In genomic region chr9:96217358-96217755, GRCh38 we compare ENCODE assay signal across 11 cellular contexts.
DNase-seq lines count a peak whose midpoint lies in the region; ATAC-seq, FAIRE-seq and TF ChIP-seq lines count a peak whose summit lies in the region.
"Had no signal": no experiment of that assay in that cellular context is flagged by ENCODE, and none has a peak within 500 bp of the region (broad histone marks: within the 10 kb centered on the region; RNA-seq: fewer than 3 reads in every experiment).

No MANE protein-coding gene starts in this region.

- H3K27ac ChIP-seq in naive thymus-derived CD4-positive, alpha-beta T cell (ENCODE audit: low read depth, low read length) = no peak overlapping the region
- H3K27ac ChIP-seq in vagina = peak overlapping the region; percentile 33
- no peak overlapping the region for H3K27ac ChIP-seq in A673 (ENCODE audit: low read depth, low read length, poor library complexity, severe bottlenecking)
- H3K27ac ChIP-seq: gastrocnemius medialis had no signal

- no peaks in the 10 kb centered on the region for H3K9me3 ChIP-seq in naive thymus-derived CD4-positive, alpha-beta T cell (ENCODE audit: control insufficient read depth in 2 of 3, low read length in 3 of 3)
- H3K9me3 ChIP-seq in vagina (no peaks in the 10 kb centered on the region), A673 (ENCODE audit: low read depth, low read length, poor library complexity, severe bottlenecking) (no peaks in the 10 kb centered on the region)
- H3K9me3 ChIP-seq: gastrocnemius medialis had no signal

- FAIRE-seq in endometrium (lab: Jason Lieb, UNC) = peak; percentile 95

- DNase-seq in activated naive CD8-positive, alpha-beta T cell treated with anti-CD3 and anti-CD28 coated beads for 36 hours = no peak
- no peak for DNase-seq in naive thymus-derived CD4-positive, alpha-beta T cell
- no peak for DNase-seq in vagina (ENCODE audit: extremely low spot score in 2 of 2)
- DNase-seq in A673 (ENCODE audit: low spot score) = no peak
- DNase-seq in GM13976 (ENCODE audit: low spot score) = no peak
- DNase-seq: NCI-H1048 had no signal

- intact Hi-C loops in naive thymus-derived CD4-positive, alpha-beta T cell (cut with micrococcal nuclease) = loop anchor here (5.0 to 10.0 kb wide), 8 partner anchors 195 to 1535 kb away; no protein-coding TSS in a partner anchor
- intact Hi-C loops in vagina (cut with DNase I) (loop anchor here (5.0 to 10.0 kb wide), 2 partner anchors 485 to 703 kb away; partner anchors contain the start of gene PTCH1), A673 (cut with micrococcal nuclease; ENCODE audit: unreplicated experiment) (loop anchor here (5.0 kb wide), 4 partner anchors 490 to 1550 kb away; partner anchors contain the start of gene PTCH1)

- peaks cover 0 to 11% of the 10 kb centered on the region in 2 donors for H3K4me1 ChIP-seq in naive thymus-derived CD4-positive, alpha-beta T cell (ENCODE audit: control insufficient read depth in 2 of 2, insufficient read depth in 2 of 2, low read length in 2 of 2)
- H3K4me1 ChIP-seq in vagina (peaks cover 15% of the 10 kb centered on the region), A673 (ENCODE audit: insufficient read depth, low read length, poor library complexity, severe bottlenecking) (no peaks in the 10 kb centered on the region)

- TF ChIP-seq CTCF in vagina (IDR thresholded peaks at IDR 0.05) (no peak), A673 (conservative IDR thresholded peaks at IDR 0.05; ENCODE audit: low read depth, low read length) (no peak), GM13976 (IDR thresholded peaks at IDR 0.05; ENCODE audit: borderline replicate concordance, control extremely low read depth, extremely low read depth, insufficient read depth, missing control alignments) (no peak)

- peaks cover 0 to 1% of the 10 kb centered on the region in 2 donors for H3K27me3 ChIP-seq in naive thymus-derived CD4-positive, alpha-beta T cell (ENCODE audit: control insufficient read depth in 2 of 2, insufficient read depth in 2 of 2, low read length in 2 of 2)
- H3K27me3 ChIP-seq in vagina (no peaks in the 10 kb centered on the region), A673 (replicated peaks; ENCODE audit: insufficient read depth, low read depth, low read length, poor library complexity) (peaks cover 4% of the 10 kb centered on the region)

- POLR2A ChIA-PET in naive thymus-derived CD4-positive, alpha-beta T cell (lab: Charles Lee) = no interaction called here
- POLR2A ChIA-PET in A673 (lab: Charles Lee; ENCODE audit: low non-redundant PET) = interaction anchor here (0.6 kb wide), 1 partner anchor 1049 kb away, joined by 20 read pairs; no protein-coding TSS in a partner anchor

- no peak for ATAC-seq in naive thymus-derived CD4-positive, alpha-beta T cell
- ATAC-seq in GM21423 (IDR thresholded peaks at IDR 0.05; ENCODE audit: unreplicated experiment) = no peak

- H3K27ac Mint-ChIP-seq in activated naive CD8-positive, alpha-beta T cell = no peak overlapping the region
- H3K27ac Mint-ChIP-seq in activated naive CD8-positive, alpha-beta T cell treated with anti-CD3 and anti-CD28 coated beads for 36 hours = no peak overlapping the region
- H3K27ac Mint-ChIP-seq in naive thymus-derived CD4-positive, alpha-beta T cell = no peak overlapping the region
- H3K27ac Mint-ChIP-seq: activated CD8-positive, alpha-beta T cell treated with anti-CD3 and anti-CD28 coated beads for 36 hours had no signal

- no TSS peak for BruUV-seq in A673 (replicated peaks; lab: Mats Ljungman, UMichigan)

- H3K4me1 Mint-ChIP-seq in activated naive CD8-positive, alpha-beta T cell (ENCODE audit: low read depth) = peaks cover 12% of the 10 kb centered on the region
- peaks cover 14% of the 10 kb centered on the region for H3K4me1 Mint-ChIP-seq in activated naive CD8-positive, alpha-beta T cell treated with anti-CD3 and anti-CD28 coated beads for 36 hours
- peaks cover 0 to 22% (median 11%) of the 10 kb centered on the region in 7 donors for H3K4me1 Mint-ChIP-seq in naive thymus-derived CD4-positive, alpha-beta T cell

- no peaks in the 10 kb centered on the region for H3K9me3 Mint-ChIP-seq in activated naive CD8-positive, alpha-beta T cell (ENCODE audit: low read depth)
- H3K9me3 Mint-ChIP-seq in activated naive CD8-positive, alpha-beta T cell treated with anti-CD3 and anti-CD28 coated beads for 36 hours = no peaks in the 10 kb centered on the region
- peaks cover 0 to 3% (median 0%) of the 10 kb centered on the region in 11 donors for H3K9me3 Mint-ChIP-seq in naive thymus-derived CD4-positive, alpha-beta T cell
- H3K9me3 Mint-ChIP-seq: activated CD8-positive, alpha-beta T cell treated with anti-CD3 and anti-CD28 coated beads for 36 hours had no signal

- CTCF ChIA-PET in naive thymus-derived CD4-positive, alpha-beta T cell (lab: Charles Lee) = interaction anchor here (0.6 to 1.6 kb wide), 13 partner anchors 36 to 1353 kb away, joined by 3 to 6 read pairs (median 3); no protein-coding TSS in a partner anchor
- CTCF ChIA-PET in A673 (lab: Charles Lee) = interaction anchor here (0.6 to 1.4 kb wide), 2 partner anchors 490 to 1913 kb away, joined by 4 to 8 read pairs; no protein-coding TSS in a partner anchor

- no peaks in the 10 kb centered on the region for H3K36me3 Mint-ChIP-seq in activated naive CD8-positive, alpha-beta T cell
- no peaks in the 10 kb centered on the region for H3K36me3 Mint-ChIP-seq in activated naive CD8-positive, alpha-beta T cell treated with anti-CD3 and anti-CD28 coated beads for 36 hours
- H3K36me3 Mint-ChIP-seq in naive thymus-derived CD4-positive, alpha-beta T cell = no peaks in the 10 kb centered on the region

- no peak overlapping the region for H3K4me3 ChIP-seq in naive thymus-derived CD4-positive, alpha-beta T cell (ENCODE audit: low read length)
- H3K4me3 ChIP-seq in vagina (no peak overlapping the region), A673 (ENCODE audit: low read depth, low read length, poor library complexity, severe bottlenecking) (no peak overlapping the region)

- H3K36me3 ChIP-seq in naive thymus-derived CD4-positive, alpha-beta T cell (ENCODE audit: control insufficient read depth in 2 of 3, insufficient read depth in 3 of 3, low read length in 3 of 3) = no peaks in the 10 kb centered on the region
- no peaks in the 10 kb centered on the region for H3K36me3 ChIP-seq in vagina
- H3K36me3 ChIP-seq in A673 (ENCODE audit: insufficient read depth, low read length, poor library complexity, severe bottlenecking) = no peaks in the 10 kb centered on the region
- H3K36me3 ChIP-seq: gastrocnemius medialis had no signal

- H3K27me3 Mint-ChIP-seq in activated naive CD8-positive, alpha-beta T cell = peaks cover 13% of the 10 kb centered on the region
- H3K27me3 Mint-ChIP-seq in activated naive CD8-positive, alpha-beta T cell treated with anti-CD3 and anti-CD28 coated beads for 36 hours = peaks cover 61% of the 10 kb centered on the region
- peaks cover 11 to 58% (median 44%) of the 10 kb centered on the region in 5 donors for H3K27me3 Mint-ChIP-seq in naive thymus-derived CD4-positive, alpha-beta T cell

- no peak for TF ChIP-seq POLR2A in vagina (IDR thresholded peaks at IDR 0.05)

- H3K4me3 Mint-ChIP-seq in activated naive CD8-positive, alpha-beta T cell = peak overlapping the region; percentile 46
- H3K4me3 Mint-ChIP-seq in activated naive CD8-positive, alpha-beta T cell treated with anti-CD3 and anti-CD28 coated beads for 36 hours = no peak overlapping the region
- H3K4me3 Mint-ChIP-seq in naive thymus-derived CD4-positive, alpha-beta T cell = peak overlapping the region in 6 of 10 donors; percentile 20 to 88 (median 63)

- in situ Hi-C loops in GM13976 (cut with MboI; ENCODE audit: low sequenced_read_pairs, unreplicated experiment) = no loop called here
